Comparison of ENCODE assay signal across 9 cellular contexts in genomic region chr10:50260791-50261281, GRCh38. TPM values are rescaled to one million over a fixed set of nuclear protein-coding genes. Genes with fewer than 3 reads are reported as not detected.
DNase-seq lines count a peak whose midpoint lies in the region; ATAC-seq, FAIRE-seq and TF ChIP-seq lines count a peak whose summit lies in the region.
"Had no signal": no experiment of that assay in that cellular context is flagged by ENCODE, and none has a peak within 500 bp of the region (broad histone marks: within the 10 kb centered on the region; RNA-seq: fewer than 3 reads in every experiment).

No MANE protein-coding gene starts in this region.

- H3K9me3 ChIP-seq in DOHH2 (ENCODE audit: control insufficient read depth, insufficient read depth, low read length), result no peaks in the 10 kb centered on the region
- no peaks in the 10 kb centered on the region for H3K9me3 ChIP-seq in testis

- H3K36me3 ChIP-seq in DOHH2 (ENCODE audit: control insufficient read depth, low read length) (no peaks in the 10 kb centered on the region), testis (ENCODE audit: low read depth, missing control alignments) (no peaks in the 10 kb centered on the region)

- H3K4me3 ChIP-seq in DOHH2 (ENCODE audit: low read length) (peak overlapping the region; percentile 2), testis (no peak overlapping the region)

- no peaks in the 10 kb centered on the region for H3K9me2 ChIP-seq in DOHH2 (replicated peaks; ENCODE audit: control insufficient read depth, low read length)

- no peak for TF ChIP-seq POLR2A in testis (IDR thresholded peaks at IDR 0.05)

- H3K27ac Mint-ChIP-seq in activated CD8-positive, alpha-beta T cell treated with anti-CD3 and anti-CD28 coated beads for 36 hours, result no peak overlapping the region

- CTCF ChIA-PET in activated CD8-positive, alpha-beta T cell treated with anti-CD3 and anti-CD28 coated beads for 36 hours (lab: Charles Lee), result interaction anchor here (0.8 to 1.1 kb wide), 2 partner anchors 15 kb away, joined by 3 read pairs; no protein-coding TSS in a partner anchor

- no peak for FAIRE-seq in urothelium cell line (lab: Jason Lieb, UNC)
- FAIRE-seq: TTC549 had no signal

- H4K20me1 ChIP-seq in DOHH2 (ENCODE audit: control insufficient read depth, insufficient read depth, low read depth, low read length), result no peaks in the 10 kb centered on the region

- TF ChIP-seq CTCF in DOHH2 (IDR thresholded peaks at IDR 0.05; ENCODE audit: low read depth, low read length, poor library complexity, severe bottlenecking) (no peak), testis (IDR thresholded peaks at IDR 0.05) (no peak)
- TF ChIP-seq CTCF in activated CD8-positive, alpha-beta T cell treated with anti-CD3 and anti-CD28 coated beads for 36 hours (IDR thresholded peaks at IDR 0.05), result no peak

- H3K27ac ChIP-seq in DOHH2 (ENCODE audit: low read depth, low read length) (no peak overlapping the region), testis (no peak overlapping the region)

- H3K79me2 ChIP-seq in DOHH2 (ENCODE audit: control insufficient read depth, low read length), result no peaks in the 10 kb centered on the region

- intact Hi-C loops in activated CD8-positive, alpha-beta T cell treated with anti-CD3 and anti-CD28 coated beads for 36 hours (cut with micrococcal nuclease), result no loop called here
- intact Hi-C loops in testis (cut with DNase I; ENCODE audit: low total_unique reads), result no loop called here

- H3K36me3 Mint-ChIP-seq in activated CD8-positive, alpha-beta T cell treated with anti-CD3 and anti-CD28 coated beads for 36 hours (ENCODE audit: low read depth), result no peaks in the 10 kb centered on the region

- DNase-seq in activated CD8-positive, alpha-beta T cell treated with anti-CD3 and anti-CD28 coated beads for 36 hours, result peak; percentile 77
- DNase-seq in putamen (ENCODE audit: low spot score) (no peak), testis (no peak), amniotic stem cell (lab: John Stamatoyannopoulos, UW) (no peak), urothelium cell line (ENCODE audit: low spot score) (no peak)

- peaks cover 3% of the 10 kb centered on the region; the same call in 1 of the 2 replicates for H3K27me3 ChIP-seq in DOHH2 (ENCODE audit: control insufficient read depth, low read length)
- H3K27me3 ChIP-seq in testis, result no peaks in the 10 kb centered on the region

- POLR2A ChIA-PET in activated CD8-positive, alpha-beta T cell treated with anti-CD3 and anti-CD28 coated beads for 36 hours (lab: Charles Lee), result no interaction called here

- H3K4me3 Mint-ChIP-seq in activated CD8-positive, alpha-beta T cell treated with anti-CD3 and anti-CD28 coated beads for 36 hours, result no peak overlapping the region

- H3F3A ChIP-seq in DOHH2 (ENCODE audit: control insufficient read depth, insufficient read depth), result no peaks in the 10 kb centered on the region

- peaks cover 13% of the 10 kb centered on the region for H3K4me1 Mint-ChIP-seq in activated CD8-positive, alpha-beta T cell treated with anti-CD3 and anti-CD28 coated beads for 36 hours (ENCODE audit: low read depth)

- ATAC-seq in GM19351 (IDR thresholded peaks at IDR 0.05; ENCODE audit: unreplicated experiment) (peak; percentile 98), HG03139 (IDR thresholded peaks at IDR 0.05; ENCODE audit: unreplicated experiment) (peak; percentile 97)
- ATAC-seq in activated CD8-positive, alpha-beta T cell treated with anti-CD3 and anti-CD28 coated beads for 36 hours, result peak; percentile 95

- H3K9me3 Mint-ChIP-seq in activated CD8-positive, alpha-beta T cell treated with anti-CD3 and anti-CD28 coated beads for 36 hours, result no peaks in the 10 kb centered on the region

- peak overlapping the region; percentile 29 for H3K4me2 ChIP-seq in DOHH2 (ENCODE audit: low read length)

- peaks cover 40% of the 10 kb centered on the region for H3K27me3 Mint-ChIP-seq in activated CD8-positive, alpha-beta T cell treated with anti-CD3 and anti-CD28 coated beads for 36 hours

- peaks cover 20% of the 10 kb centered on the region for H3K4me1 ChIP-seq in DOHH2 (ENCODE audit: control insufficient read depth, low read length)
- no peaks in the 10 kb centered on the region for H3K4me1 ChIP-seq in testis

- 69 to 72% methylated on average over 2 of the region's 2 CpGs for WGBS in testis, 2 donors

RNA-seq across cellular contexts. Expression of gene ASAH2, which starts 9.5 kb away (rescaled TPM):
- 1 to 10 TPM; 1.8 to 2.9 TPM for total RNA-seq in activated CD8-positive, alpha-beta T cell treated with anti-CD3 and anti-CD28 coated beads for 36 hours
- total RNA-seq in testis, result 1 to 10 TPM; 5.6 to 8.7 TPM
- 5.5 TPM for polyA plus RNA-seq in testis (ENCODE audit: insufficient read depth, low read depth, low replicate concordance)
